13 cellular contexts compared by ENCODE assay signal in the genomic region with DNA sequence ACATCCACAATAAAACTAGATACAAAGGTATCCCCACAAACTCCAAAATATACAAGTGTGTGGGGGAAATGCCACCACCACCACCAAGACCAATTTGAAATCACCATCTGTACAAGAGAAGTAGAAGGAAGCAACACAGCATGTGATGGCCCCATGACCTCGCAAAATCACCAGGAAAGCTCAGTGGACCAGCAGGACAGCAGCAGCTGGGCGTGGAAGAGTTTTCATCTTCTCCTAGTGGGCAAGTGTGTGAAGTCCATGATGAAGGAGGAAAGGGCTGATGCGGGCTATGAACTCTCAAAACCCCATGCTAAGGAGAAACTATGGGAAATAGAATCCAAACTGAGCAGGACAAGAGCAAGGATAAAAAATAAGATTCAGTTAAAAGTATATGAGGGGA. TPM values are rescaled to one million over a fixed set of nuclear protein-coding genes. Genes with fewer than 3 reads are reported as not detected.
DNase-seq lines count a peak whose midpoint lies in the region; ATAC-seq and TF ChIP-seq lines count a peak whose summit lies in the region.
"Had no signal": no experiment of that assay in that cellular context is flagged by ENCODE, and none has a peak within 500 bp of the region (broad histone marks: within the 10 kb centered on the region; RNA-seq: fewer than 3 reads in every experiment).

No MANE protein-coding gene starts in this region.

- ATAC-seq in GM23338: peak; percentile 37; the same call in 2 of the 3 replicates
- ATAC-seq in activated CD8-positive, alpha-beta T cell treated with anti-CD3 and anti-CD28 coated beads, Interleukin-2, amount 10 ng/mL, durations not matched to agents 7 days and 5 days: no peak
- peak; percentile 48 for ATAC-seq in left colon
- no peak for ATAC-seq in GM21528 (IDR thresholded peaks at IDR 0.05; ENCODE audit: low FRiP score, unreplicated experiment)
- no peak for ATAC-seq in HG03095 (IDR thresholded peaks at IDR 0.05; ENCODE audit: unreplicated experiment)
- ATAC-seq in GM21447 (IDR thresholded peaks at IDR 0.05; ENCODE audit: unreplicated experiment): no peak

- peaks cover 38% of the 10 kb centered on the region for H3K79me2 ChIP-seq in GM23338 (replicated peaks; ENCODE audit: insufficient read depth)

- H3K27me3 Mint-ChIP-seq in GM23338 (ENCODE audit: insufficient read depth, low read depth, poor library complexity): peaks cover 2% of the 10 kb centered on the region
- no peaks in the 10 kb centered on the region for H3K27me3 Mint-ChIP-seq in activated CD8-positive, alpha-beta T cell treated with anti-CD3 and anti-CD28 coated beads, Interleukin-2, amount 10 ng/mL, durations not matched to agents 7 days and 5 days (ENCODE audit: low read depth)

- H3F3A ChIP-seq in GM23338 (replicated peaks; ENCODE audit: low read depth): 0 out of 2 replicates have a peak, but pooled peaks cover 3% of the 10 kb centered on the region

- H2AFZ ChIP-seq in GM23338: no peak overlapping the region

- POLR2A ChIA-PET in activated CD8-positive, alpha-beta T cell treated with anti-CD3 and anti-CD28 coated beads, Interleukin-2, amount 10 ng/mL, durations not matched to agents 7 days and 5 days (lab: Charles Lee): interaction anchor here (1.1 kb wide), 1 partner anchor 21 kb away, joined by 3 read pairs; no protein-coding TSS in a partner anchor

- peak overlapping the region; percentile 25; the same call in 1 of the 2 replicates for H3K27ac Mint-ChIP-seq in GM23338
- H3K27ac Mint-ChIP-seq in activated CD8-positive, alpha-beta T cell treated with anti-CD3 and anti-CD28 coated beads, Interleukin-2, amount 10 ng/mL, durations not matched to agents 7 days and 5 days: peak overlapping the region; percentile 17

- H3K9me3 Mint-ChIP-seq in GM23338: no peaks in the 10 kb centered on the region
- H3K9me3 Mint-ChIP-seq in activated CD8-positive, alpha-beta T cell treated with anti-CD3 and anti-CD28 coated beads, Interleukin-2, amount 10 ng/mL, durations not matched to agents 7 days and 5 days (ENCODE audit: insufficient read depth): no peaks in the 10 kb centered on the region

- no peak overlapping the region for H3K27ac ChIP-seq in GM23338 (ENCODE audit: low read depth)

- TF ChIP-seq CTCF in GM23338 (conservative IDR thresholded peaks at IDR 0.05; ENCODE audit: low read depth in 2 of 2): peak in 1 of 2 experiments; percentile 23; a peak in 1 of 4 replicates

- peaks cover 68% of the 10 kb centered on the region for H3K36me3 Mint-ChIP-seq in GM23338 (ENCODE audit: low read depth)
- H3K36me3 Mint-ChIP-seq in activated CD8-positive, alpha-beta T cell treated with anti-CD3 and anti-CD28 coated beads, Interleukin-2, amount 10 ng/mL, durations not matched to agents 7 days and 5 days (ENCODE audit: low read depth): peaks cover 45% of the 10 kb centered on the region

- DNase-seq in AG20443 (ENCODE audit: low spot score): peak; percentile 18
- peak; percentile 31 for DNase-seq in GM23338 (ENCODE audit: low spot score)
- no peak for DNase-seq in activated CD8-positive, alpha-beta T cell treated with anti-CD3 and anti-CD28 coated beads, Interleukin-2, amount 10 ng/mL, durations not matched to agents 7 days and 5 days
- no peak for DNase-seq in left colon
- no peak for DNase-seq in AML-193 (lab: John Stamatoyannopoulos, UW)
- DNase-seq: aorta; NCI-H2029 treated with DMSO at 0.1 percent for 48 hours; posterior cingulate gyrus; stimulated activated CD4-positive, alpha-beta T cell treated with anti-CD3 and anti-CD28 coated beads, Interleukin-4, amount 100 ng/mL, for 4 hours; T-helper 2 cell had no signal

- no peaks in the 10 kb centered on the region for H3K27me3 ChIP-seq in GM23338 (ENCODE audit: insufficient read depth)

- no peak overlapping the region for H3K4me3 ChIP-seq in GM23338

- H3K36me3 ChIP-seq in GM23338 (ENCODE audit: insufficient read depth): peaks cover 5% of the 10 kb centered on the region; the same call in 1 of the 2 replicates

- CTCF ChIA-PET in activated CD8-positive, alpha-beta T cell treated with anti-CD3 and anti-CD28 coated beads, Interleukin-2, amount 10 ng/mL, durations not matched to agents 7 days and 5 days (lab: Charles Lee): interaction anchor here (0.9 to 1.7 kb wide), 2 partner anchors 11 to 23 kb away, joined by 3 to 4 read pairs; no protein-coding TSS in a partner anchor

- peaks cover 8% of the 10 kb centered on the region for H4K20me1 ChIP-seq in GM23338 (replicated peaks; ENCODE audit: insufficient read depth)

- H3K4me3 Mint-ChIP-seq in GM23338: no peak overlapping the region
- no peak overlapping the region for H3K4me3 Mint-ChIP-seq in activated CD8-positive, alpha-beta T cell treated with anti-CD3 and anti-CD28 coated beads, Interleukin-2, amount 10 ng/mL, durations not matched to agents 7 days and 5 days

- no peak overlapping the region for H3K4me2 ChIP-seq in GM23338

- no peaks in the 10 kb centered on the region for H3K4me1 ChIP-seq in GM23338 (ENCODE audit: insufficient read depth)

- intact Hi-C loops in left colon (cut with DNase I, micrococcal nuclease): no loop called here

- H3K4me1 Mint-ChIP-seq in GM23338: peaks cover 5% of the 10 kb centered on the region; the same call in 2 of the 3 replicates
- H3K4me1 Mint-ChIP-seq in activated CD8-positive, alpha-beta T cell treated with anti-CD3 and anti-CD28 coated beads, Interleukin-2, amount 10 ng/mL, durations not matched to agents 7 days and 5 days (ENCODE audit: low read depth): peaks cover 6% of the 10 kb centered on the region

- H3K9me2 ChIP-seq in GM23338 (ENCODE audit: insufficient read depth): no peaks in the 10 kb centered on the region

TF ChIP-seq in GM23338, 12 proteins besides CTCF, POLR2A, EP300 and RAD21 (continues in another document):
- no peak for TF ChIP-seq JUNB (IDR thresholded peaks at IDR 0.05; ENCODE audit: unreplicated experiment)
- TF ChIP-seq EZH2phosphoT487 (IDR thresholded peaks at IDR 0.05; ENCODE audit: unreplicated experiment): no peak
- no peak for TF ChIP-seq ZNF114 (CRISPR knock-in tag; IDR thresholded peaks at IDR 0.05)
- TF ChIP-seq, protein P1, sequence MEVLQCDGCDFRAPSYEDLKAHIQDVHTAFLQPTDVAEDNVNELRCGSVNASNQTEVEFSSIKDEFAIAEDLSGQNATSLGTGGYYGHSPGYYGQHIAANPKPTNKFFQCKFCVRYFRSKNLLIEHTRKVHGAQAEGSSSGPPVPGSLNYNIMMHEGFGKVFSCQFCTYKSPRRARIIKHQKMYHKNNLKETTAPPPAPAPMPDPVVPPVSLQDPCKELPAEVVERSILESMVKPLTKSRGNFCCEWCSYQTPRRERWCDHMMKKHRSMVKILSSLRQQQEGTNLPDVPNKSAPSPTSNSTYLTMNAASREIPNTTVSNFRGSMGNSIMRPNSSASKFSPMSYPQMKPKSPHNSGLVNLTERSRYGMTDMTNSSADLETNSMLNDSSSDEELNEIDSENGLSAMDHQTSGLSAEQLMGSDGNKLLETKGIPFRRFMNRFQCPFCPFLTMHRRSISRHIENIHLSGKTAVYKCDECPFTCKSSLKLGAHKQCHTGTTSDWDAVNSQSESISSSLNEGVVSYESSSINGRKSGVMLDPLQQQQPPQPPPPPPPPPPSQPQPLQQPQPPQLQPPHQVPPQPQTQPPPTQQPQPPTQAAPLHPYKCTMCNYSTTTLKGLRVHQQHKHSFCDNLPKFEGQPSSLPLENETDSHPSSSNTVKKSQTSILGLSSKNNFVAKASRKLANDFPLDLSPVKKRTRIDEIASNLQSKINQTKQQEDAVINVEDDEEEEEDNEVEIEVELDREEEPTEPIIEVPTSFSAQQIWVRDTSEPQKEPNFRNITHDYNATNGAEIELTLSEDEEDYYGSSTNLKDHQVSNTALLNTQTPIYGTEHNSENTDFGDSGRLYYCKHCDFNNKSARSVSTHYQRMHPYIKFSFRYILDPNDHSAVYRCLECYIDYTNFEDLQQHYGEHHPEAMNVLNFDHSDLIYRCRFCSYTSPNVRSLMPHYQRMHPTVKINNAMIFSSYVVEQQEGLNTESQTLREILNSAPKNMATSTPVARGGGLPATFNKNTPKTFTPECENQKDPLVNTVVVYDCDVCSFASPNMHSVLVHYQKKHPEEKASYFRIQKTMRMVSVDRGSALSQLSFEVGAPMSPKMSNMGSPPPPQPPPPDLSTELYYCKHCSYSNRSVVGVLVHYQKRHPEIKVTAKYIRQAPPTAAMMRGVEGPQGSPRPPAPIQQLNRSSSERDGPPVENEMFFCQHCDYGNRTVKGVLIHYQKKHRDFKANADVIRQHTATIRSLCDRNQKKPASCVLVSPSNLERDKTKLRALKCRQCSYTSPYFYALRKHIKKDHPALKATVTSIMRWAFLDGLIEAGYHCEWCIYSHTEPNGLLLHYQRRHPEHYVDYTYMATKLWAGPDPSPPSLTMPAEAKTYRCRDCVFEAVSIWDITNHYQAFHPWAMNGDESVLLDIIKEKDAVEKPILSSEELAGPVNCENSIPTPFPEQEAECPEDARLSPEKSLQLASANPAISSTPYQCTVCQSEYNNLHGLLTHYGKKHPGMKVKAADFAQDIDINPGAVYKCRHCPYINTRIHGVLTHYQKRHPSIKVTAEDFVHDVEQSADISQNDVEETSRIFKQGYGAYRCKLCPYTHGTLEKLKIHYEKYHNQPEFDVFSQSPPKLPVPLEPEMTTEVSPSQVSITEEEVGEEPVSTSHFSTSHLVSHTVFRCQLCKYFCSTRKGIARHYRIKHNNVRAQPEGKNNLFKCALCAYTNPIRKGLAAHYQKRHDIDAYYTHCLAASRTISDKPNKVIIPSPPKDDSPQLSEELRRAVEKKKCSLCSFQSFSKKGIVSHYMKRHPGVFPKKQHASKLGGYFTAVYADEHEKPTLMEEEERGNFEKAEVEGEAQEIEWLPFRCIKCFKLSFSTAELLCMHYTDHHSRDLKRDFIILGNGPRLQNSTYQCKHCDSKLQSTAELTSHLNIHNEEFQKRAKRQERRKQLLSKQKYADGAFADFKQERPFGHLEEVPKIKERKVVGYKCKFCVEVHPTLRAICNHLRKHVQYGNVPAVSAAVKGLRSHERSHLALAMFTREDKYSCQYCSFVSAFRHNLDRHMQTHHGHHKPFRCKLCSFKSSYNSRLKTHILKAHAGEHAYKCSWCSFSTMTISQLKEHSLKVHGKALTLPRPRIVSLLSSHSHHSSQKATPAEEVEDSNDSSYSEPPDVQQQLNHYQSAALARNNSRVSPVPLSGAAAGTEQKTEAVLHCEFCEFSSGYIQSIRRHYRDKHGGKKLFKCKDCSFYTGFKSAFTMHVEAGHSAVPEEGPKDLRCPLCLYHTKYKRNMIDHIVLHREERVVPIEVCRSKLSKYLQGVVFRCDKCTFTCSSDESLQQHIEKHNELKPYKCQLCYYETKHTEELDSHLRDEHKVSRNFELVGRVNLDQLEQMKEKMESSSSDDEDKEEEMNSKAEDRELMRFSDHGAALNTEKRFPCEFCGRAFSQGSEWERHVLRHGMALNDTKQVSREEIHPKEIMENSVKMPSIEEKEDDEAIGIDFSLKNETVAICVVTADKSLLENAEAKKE (CRISPR knock-in tag; IDR thresholded peaks at IDR 0.05): no peak
- no peak for TF ChIP-seq STAT1 (IDR thresholded peaks at IDR 0.05; ENCODE audit: unreplicated experiment)
- no peak for TF ChIP-seq CREB1 (CRISPR knock-in tag; IDR thresholded peaks at IDR 0.05; ENCODE audit: low read depth)

RNA-seq across cellular contexts. Expression of gene GOLPH3, which starts 58.1 kb away (rescaled TPM):
- 96.1 and 113 TPM in 2 replicates for total RNA-seq in GM23338 (2014; rRNA removed; shearing (Covaris generic))
- 61.7 and 68.5 TPM in 2 replicates for polyA plus RNA-seq in GM23338 (2016; fragmentation: Nextera tagmentation; extraction: Ambion mirVana)
- total RNA-seq in activated CD8-positive, alpha-beta T cell treated with anti-CD3 and anti-CD28 coated beads, Interleukin-2, amount 10 ng/mL, durations not matched to agents 7 days and 5 days: 10 to 100 TPM; 70.7 to 73.7 TPM
- total RNA-seq in left colon: 100 to 1,000 TPM; 123 to 131 TPM

Comparison
In these comparisons a context has a peak if more than half of its experiments do, and no peak if none do; other contexts are left out.
1. DNase-seq: peak in AG20443 (single experiment) and GM23338 (single experiment); none in activated CD8-positive, alpha-beta T cell treated with anti-CD3 and anti-CD28 coated beads, Interleukin-2, amount 10 ng/mL, durations not matched to agents 7 days and 5 days (single experiment), left colon (0 of 2) and AML-193 (0 of 2).
2. ATAC-seq: peak in GM23338 (single experiment) and left colon (single experiment); none in activated CD8-positive, alpha-beta T cell treated with anti-CD3 and anti-CD28 coated beads, Interleukin-2, amount 10 ng/mL, durations not matched to agents 7 days and 5 days (single experiment), GM21528 (single experiment), HG03095 (single experiment) and GM21447 (single experiment).